In genomic region chr16:70298988-70299938, GRCh38 we compare ENCODE assay signal across 7 cellular contexts.
DNase-seq lines count a peak whose midpoint lies in the region; ATAC-seq and TF ChIP-seq lines count a peak whose summit lies in the region.

Gene DDX19B, plus strand, starts transcription at chr16:70299186. Its CDS starts 112 bp downstream, at chr16:70299298.

- TF ChIP-seq CTCF in coronary artery (IDR thresholded peaks at IDR 0.05) = no peak

- TF ChIP-seq POLR2A in GM18526 (IDR thresholded peaks at IDR 0.05; ENCODE audit: extremely low read depth, insufficient read length) = peak; percentile 93

- H3K27me3 ChIP-seq in layer of hippocampus (ENCODE audit: control insufficient read depth, insufficient read depth, low read length) = no peaks in the 10 kb centered on the region

- H3K27ac ChIP-seq in coronary artery (peak within 1 kb of the TSS; percentile 90 to 96), layer of hippocampus (ENCODE audit: low read depth, low read length) (peak within 1 kb of the TSS; percentile 96)

- ATAC-seq in HG03103 (IDR thresholded peaks at IDR 0.05; ENCODE audit: low read depth, unreplicated experiment) = peak; percentile 56

- DNase-seq in NCI-H345 (lab: John Stamatoyannopoulos, UW) (peak; percentile 56), coronary artery (ENCODE audit: low spot score) (peak; percentile 82)
- peak; percentile 44 to 51 for DNase-seq in activated CD4-positive, alpha-beta T cell treated with anti-CD3 and anti-CD28 coated beads for 4 hours
- peak in 3 of 4 experiments; percentile 33 to 43 (median 41) for DNase-seq in stimulated activated CD4-positive, alpha-beta T cell treated with anti-CD3 and anti-CD28 coated beads, Interleukin-1b, Interleukin-23, amount 100 ng/mL, for 24 hours (ENCODE audit: low read depth in 4 of 4, low spot score in 1 of 4)

- H3K4me3 ChIP-seq in coronary artery = peak within 1 kb of the TSS; percentile 88

Comparison
In these comparisons a context has a peak if more than half of its experiments do, and no peak if none do; other contexts are left out.
1. Peak in every context shown above with its lines: DNase-seq, ATAC-seq, H3K4me3 ChIP-seq and H3K27ac ChIP-seq.